In genomic region chr1:198158766-198159589, GRCh38 we compare ENCODE assay signal across 1 cellular context.
A peak's percentile ranks its signal among the peaks of the same experiment; 100 is the strongest.
TF ChIP-seq lines count a peak whose summit lies in the region.

No MANE protein-coding gene starts in this region.

TF ChIP-seq in HepG2, 621 proteins besides CTCF, POLR2A, EP300 and RAD21 (continued from another document and continues in another):
- TF ChIP-seq ZFP82 (CRISPR knock-in tag; IDR thresholded peaks at IDR 0.05; ENCODE audit: borderline replicate concordance) (no peak), ZNF160 (CRISPR knock-in tag; IDR thresholded peaks at IDR 0.05) (no peak), NPAS2 (CRISPR knock-in tag; IDR thresholded peaks at IDR 0.05; ENCODE audit: borderline replicate concordance) (no peak), IKZF1 (IDR thresholded peaks at IDR 0.05) (no peak), YY1 (IDR thresholded peaks at IDR 0.05; ENCODE audit: insufficient read depth, insufficient replicate concordance, low read depth, low read length) (peak; percentile 70), ZGPAT (CRISPR knock-in tag; IDR thresholded peaks at IDR 0.05) (peak; percentile 57; the same call in 1 of the 2 replicates), CHCHD3 (CRISPR knock-in tag; IDR thresholded peaks at IDR 0.05) (no peak), TOPORS (CRISPR knock-in tag; IDR thresholded peaks at IDR 0.05) (0 out of 2 replicates have a peak, but pooled peaks have one; percentile 41), ZNF552 (CRISPR knock-in tag; IDR thresholded peaks at IDR 0.05; ENCODE audit: borderline replicate concordance) (no peak), ZNF7 (CRISPR knock-in tag; IDR thresholded peaks at IDR 0.05) (no peak), SP140L (CRISPR knock-in tag; IDR thresholded peaks at IDR 0.05; ENCODE audit: borderline replicate concordance) (no peak), ZNF317 (CRISPR knock-in tag; IDR thresholded peaks at IDR 0.05) (no peak), ZBTB10 (CRISPR knock-in tag; IDR thresholded peaks at IDR 0.05; ENCODE audit: borderline replicate concordance) (no peak), MIER2 (CRISPR knock-in tag; IDR thresholded peaks at IDR 0.05) (peak; percentile 38; the same call in 1 of the 2 replicates), HDAC2 (CRISPR knock-in tag; IDR thresholded peaks at IDR 0.05) (no peak), ARHGAP35 (CRISPR knock-in tag; IDR thresholded peaks at IDR 0.05; ENCODE audit: borderline replicate concordance) (no peak), TOE1 (CRISPR knock-in tag; IDR thresholded peaks at IDR 0.05) (no peak), BHLHE40 (IDR thresholded peaks at IDR 0.05; ENCODE audit: low read length) (no peak), NFYC (CRISPR knock-in tag; IDR thresholded peaks at IDR 0.05) (peak; percentile 89), PAWR (CRISPR knock-in tag; IDR thresholded peaks at IDR 0.05; ENCODE audit: borderline replicate concordance) (no peak), SNAPC5 (CRISPR knock-in tag; IDR thresholded peaks at IDR 0.05; ENCODE audit: borderline replicate concordance) (no peak), STAT5B (CRISPR knock-in tag; IDR thresholded peaks at IDR 0.05) (no peak), DPF2 (CRISPR knock-in tag; IDR thresholded peaks at IDR 0.05; ENCODE audit: borderline replicate concordance, low read depth) (no peak), ZNF101 (CRISPR knock-in tag; IDR thresholded peaks at IDR 0.05; ENCODE audit: borderline replicate concordance, low read depth) (no peak), CENPX (CRISPR knock-in tag; IDR thresholded peaks at IDR 0.05) (no peak), NFRKB (IDR thresholded peaks at IDR 0.05) (no peak), PAF1 (CRISPR knock-in tag; IDR thresholded peaks at IDR 0.05) (no peak), GATA4 (IDR thresholded peaks at IDR 0.05; ENCODE audit: borderline replicate concordance, low read depth) (no peak)
- TF ChIP-seq, protein P1, sequence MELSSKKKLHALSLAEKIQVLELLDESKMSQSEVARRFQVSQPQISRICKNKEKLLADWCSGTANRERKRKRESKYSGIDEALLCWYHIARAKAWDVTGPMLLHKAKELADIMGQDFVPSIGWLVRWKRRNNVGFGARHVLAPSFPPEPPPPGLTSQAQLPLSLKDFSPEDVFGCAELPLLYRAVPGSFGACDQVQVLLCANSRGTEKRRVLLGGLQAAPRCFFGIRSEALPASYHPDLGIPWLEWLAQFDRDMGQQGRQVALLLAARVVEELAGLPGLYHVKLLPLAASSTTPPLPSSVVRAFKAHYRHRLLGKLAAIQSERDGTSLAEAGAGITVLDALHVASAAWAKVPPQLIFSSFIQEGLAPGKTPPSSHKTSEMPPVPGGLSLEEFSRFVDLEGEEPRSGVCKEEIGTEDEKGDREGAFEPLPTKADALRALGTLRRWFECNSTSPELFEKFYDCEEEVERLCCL (CRISPR knock-in tag; IDR thresholded peaks at IDR 0.05; ENCODE audit: borderline replicate concordance) = no peak
- TF ChIP-seq, protein P2, sequence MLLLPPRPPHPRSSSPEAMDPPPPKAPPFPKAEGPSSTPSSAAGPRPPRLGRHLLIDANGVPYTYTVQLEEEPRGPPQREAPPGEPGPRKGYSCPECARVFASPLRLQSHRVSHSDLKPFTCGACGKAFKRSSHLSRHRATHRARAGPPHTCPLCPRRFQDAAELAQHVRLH (CRISPR knock-in tag; IDR thresholded peaks at IDR 0.05; ENCODE audit: borderline replicate concordance, low read depth) = peak; percentile 71; the same call in 1 of the 2 replicates
- TF ChIP-seq, protein P3, sequence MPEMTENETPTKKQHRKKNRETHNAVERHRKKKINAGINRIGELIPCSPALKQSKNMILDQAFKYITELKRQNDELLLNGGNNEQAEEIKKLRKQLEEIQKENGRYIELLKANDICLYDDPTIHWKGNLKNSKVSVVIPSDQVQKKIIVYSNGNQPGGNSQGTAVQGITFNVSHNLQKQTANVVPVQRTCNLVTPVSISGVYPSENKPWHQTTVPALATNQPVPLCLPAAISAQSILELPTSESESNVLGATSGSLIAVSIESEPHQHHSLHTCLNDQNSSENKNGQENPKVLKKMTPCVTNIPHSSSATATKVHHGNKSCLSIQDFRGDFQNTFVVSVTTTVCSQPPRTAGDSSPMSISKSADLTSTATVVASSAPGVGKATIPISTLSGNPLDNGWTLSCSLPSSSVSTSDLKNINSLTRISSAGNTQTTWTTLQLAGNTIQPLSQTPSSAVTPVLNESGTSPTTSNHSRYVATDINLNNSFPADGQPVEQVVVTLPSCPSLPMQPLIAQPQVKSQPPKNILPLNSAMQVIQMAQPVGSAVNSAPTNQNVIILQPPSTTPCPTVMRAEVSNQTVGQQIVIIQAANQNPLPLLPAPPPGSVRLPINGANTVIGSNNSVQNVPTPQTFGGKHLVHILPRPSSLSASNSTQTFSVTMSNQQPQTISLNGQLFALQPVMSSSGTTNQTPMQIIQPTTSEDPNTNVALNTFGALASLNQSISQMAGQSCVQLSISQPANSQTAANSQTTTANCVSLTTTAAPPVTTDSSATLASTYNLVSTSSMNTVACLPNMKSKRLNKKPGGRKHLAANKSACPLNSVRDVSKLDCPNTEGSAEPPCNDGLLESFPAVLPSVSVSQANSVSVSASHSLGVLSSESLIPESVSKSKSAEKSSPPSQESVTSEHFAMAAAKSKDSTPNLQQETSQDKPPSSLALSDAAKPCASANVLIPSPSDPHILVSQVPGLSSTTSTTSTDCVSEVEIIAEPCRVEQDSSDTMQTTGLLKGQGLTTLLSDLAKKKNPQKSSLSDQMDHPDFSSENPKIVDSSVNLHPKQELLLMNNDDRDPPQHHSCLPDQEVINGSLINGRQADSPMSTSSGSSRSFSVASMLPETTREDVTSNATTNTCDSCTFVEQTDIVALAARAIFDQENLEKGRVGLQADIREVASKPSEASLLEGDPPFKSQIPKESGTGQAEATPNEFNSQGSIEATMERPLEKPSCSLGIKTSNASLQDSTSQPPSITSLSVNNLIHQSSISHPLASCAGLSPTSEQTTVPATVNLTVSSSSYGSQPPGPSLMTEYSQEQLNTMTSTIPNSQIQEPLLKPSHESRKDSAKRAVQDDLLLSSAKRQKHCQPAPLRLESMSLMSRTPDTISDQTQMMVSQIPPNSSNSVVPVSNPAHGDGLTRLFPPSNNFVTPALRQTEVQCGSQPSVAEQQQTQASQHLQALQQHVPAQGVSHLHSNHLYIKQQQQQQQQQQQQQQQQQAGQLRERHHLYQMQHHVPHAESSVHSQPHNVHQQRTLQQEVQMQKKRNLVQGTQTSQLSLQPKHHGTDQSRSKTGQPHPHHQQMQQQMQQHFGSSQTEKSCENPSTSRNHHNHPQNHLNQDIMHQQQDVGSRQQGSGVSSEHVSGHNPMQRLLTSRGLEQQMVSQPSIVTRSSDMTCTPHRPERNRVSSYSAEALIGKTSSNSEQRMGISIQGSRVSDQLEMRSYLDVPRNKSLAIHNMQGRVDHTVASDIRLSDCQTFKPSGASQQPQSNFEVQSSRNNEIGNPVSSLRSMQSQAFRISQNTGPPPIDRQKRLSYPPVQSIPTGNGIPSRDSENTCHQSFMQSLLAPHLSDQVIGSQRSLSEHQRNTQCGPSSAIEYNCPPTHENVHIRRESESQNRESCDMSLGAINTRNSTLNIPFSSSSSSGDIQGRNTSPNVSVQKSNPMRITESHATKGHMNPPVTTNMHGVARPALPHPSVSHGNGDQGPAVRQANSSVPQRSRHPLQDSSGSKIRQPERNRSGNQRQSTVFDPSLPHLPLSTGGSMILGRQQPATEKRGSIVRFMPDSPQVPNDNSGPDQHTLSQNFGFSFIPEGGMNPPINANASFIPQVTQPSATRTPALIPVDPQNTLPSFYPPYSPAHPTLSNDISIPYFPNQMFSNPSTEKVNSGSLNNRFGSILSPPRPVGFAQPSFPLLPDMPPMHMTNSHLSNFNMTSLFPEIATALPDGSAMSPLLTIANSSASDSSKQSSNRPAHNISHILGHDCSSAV (CRISPR knock-in tag; IDR thresholded peaks at IDR 0.05; ENCODE audit: borderline replicate concordance) = no peak
- TF ChIP-seq, protein P4, sequence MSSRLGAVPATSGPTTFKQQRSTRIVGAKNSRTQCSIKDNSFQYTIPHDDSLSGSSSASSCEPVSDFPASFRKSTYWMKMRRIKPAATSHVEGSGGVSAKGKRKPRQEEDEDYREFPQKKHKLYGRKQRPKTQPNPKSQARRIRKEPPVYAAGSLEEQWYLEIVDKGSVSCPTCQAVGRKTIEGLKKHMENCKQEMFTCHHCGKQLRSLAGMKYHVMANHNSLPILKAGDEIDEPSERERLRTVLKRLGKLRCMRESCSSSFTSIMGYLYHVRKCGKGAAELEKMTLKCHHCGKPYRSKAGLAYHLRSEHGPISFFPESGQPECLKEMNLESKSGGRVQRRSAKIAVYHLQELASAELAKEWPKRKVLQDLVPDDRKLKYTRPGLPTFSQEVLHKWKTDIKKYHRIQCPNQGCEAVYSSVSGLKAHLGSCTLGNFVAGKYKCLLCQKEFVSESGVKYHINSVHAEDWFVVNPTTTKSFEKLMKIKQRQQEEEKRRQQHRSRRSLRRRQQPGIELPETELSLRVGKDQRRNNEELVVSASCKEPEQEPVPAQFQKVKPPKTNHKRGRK (CRISPR knock-in tag; IDR thresholded peaks at IDR 0.05) = no peak
- TF ChIP-seq, protein P5, sequence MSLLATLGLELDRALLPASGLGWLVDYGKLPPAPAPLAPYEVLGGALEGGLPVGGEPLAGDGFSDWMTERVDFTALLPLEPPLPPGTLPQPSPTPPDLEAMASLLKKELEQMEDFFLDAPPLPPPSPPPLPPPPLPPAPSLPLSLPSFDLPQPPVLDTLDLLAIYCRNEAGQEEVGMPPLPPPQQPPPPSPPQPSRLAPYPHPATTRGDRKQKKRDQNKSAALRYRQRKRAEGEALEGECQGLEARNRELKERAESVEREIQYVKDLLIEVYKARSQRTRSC (CRISPR knock-in tag; IDR thresholded peaks at IDR 0.05; ENCODE audit: low read depth) = no peak
- TF ChIP-seq, protein P6, sequence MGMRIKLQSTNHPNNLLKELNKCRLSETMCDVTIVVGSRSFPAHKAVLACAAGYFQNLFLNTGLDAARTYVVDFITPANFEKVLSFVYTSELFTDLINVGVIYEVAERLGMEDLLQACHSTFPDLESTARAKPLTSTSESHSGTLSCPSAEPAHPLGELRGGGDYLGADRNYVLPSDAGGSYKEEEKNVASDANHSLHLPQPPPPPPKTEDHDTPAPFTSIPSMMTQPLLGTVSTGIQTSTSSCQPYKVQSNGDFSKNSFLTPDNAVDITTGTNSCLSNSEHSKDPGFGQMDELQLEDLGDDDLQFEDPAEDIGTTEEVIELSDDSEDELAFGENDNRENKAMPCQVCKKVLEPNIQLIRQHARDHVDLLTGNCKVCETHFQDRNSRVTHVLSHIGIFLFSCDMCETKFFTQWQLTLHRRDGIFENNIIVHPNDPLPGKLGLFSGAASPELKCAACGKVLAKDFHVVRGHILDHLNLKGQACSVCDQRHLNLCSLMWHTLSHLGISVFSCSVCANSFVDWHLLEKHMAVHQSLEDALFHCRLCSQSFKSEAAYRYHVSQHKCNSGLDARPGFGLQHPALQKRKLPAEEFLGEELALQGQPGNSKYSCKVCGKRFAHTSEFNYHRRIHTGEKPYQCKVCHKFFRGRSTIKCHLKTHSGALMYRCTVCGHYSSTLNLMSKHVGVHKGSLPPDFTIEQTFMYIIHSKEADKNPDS (CRISPR knock-in tag; IDR thresholded peaks at IDR 0.05) = no peak
